13 cellular contexts compared by ENCODE assay signal in the genomic region with DNA sequence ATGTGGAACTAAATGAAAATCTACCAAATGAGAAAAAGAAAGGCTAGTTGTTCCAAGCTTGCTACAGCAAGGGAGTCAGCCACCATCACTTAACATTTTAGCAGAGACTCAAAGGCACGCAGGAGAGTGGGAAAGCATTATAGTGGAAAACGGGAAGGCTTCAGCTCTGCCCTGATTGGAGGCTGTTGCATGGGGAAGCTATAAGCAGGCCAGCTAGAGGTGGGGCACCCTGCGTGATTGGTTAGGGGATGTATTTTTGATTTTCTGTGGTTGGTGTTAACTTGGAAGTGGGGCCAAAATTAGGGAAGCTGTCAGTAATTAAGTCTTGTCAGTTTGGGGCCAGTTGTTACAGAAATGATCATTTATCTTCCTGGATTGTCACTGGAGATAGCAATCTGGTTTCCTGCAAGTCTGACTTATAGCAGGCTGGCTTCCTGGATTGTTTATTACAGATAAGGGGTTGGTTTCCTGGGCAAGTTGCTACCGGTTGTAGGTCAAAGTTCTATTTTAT.
DNase-seq lines count a peak whose midpoint lies in the region; ATAC-seq, FAIRE-seq and TF ChIP-seq lines count a peak whose summit lies in the region.
"Had no signal": no experiment of that assay in that cellular context is flagged by ENCODE, and none has a peak within 500 bp of the region (broad histone marks: within the 10 kb centered on the region; RNA-seq: fewer than 3 reads in every experiment).

No MANE protein-coding gene starts in this region.

- H3K9ac ChIP-seq in Loucy (ENCODE audit: low read depth, low read length, poor library complexity, severe bottlenecking) (peak overlapping the region; percentile 65), astrocyte (ENCODE audit: low read length) (no peak overlapping the region), mesenchymal stem cell (ENCODE audit: low read length) (peak overlapping the region; percentile 73)

- peaks cover 10% of the 10 kb centered on the region for H3K4me1 Mint-ChIP-seq in astrocyte (ENCODE audit: low read depth, unreplicated experiment)
- H3K4me1 Mint-ChIP-seq: naive B cell had no signal

- no peak for TF ChIP-seq CTCF in 22Rv1 (IDR thresholded peaks at IDR 0.05)
- no peak for TF ChIP-seq CTCF in Loucy (conservative IDR thresholded peaks at IDR 0.05; ENCODE audit: low read length)
- no peak for TF ChIP-seq CTCF in astrocyte (IDR thresholded peaks at IDR 0.05; ENCODE audit: insufficient read depth, low read depth, low read length)
- no peak for TF ChIP-seq CTCF in OCI-LY7 (conservative IDR thresholded peaks at IDR 0.05; ENCODE audit: low read length)

- FAIRE-seq in astrocyte (lab: Jason Lieb, UNC): no peak

- no peaks in the 10 kb centered on the region for H3K36me3 Mint-ChIP-seq in astrocyte (ENCODE audit: low read depth, unreplicated experiment)
- H3K36me3 Mint-ChIP-seq: naive B cell had no signal

- peaks cover 60% of the 10 kb centered on the region for H3K4me1 ChIP-seq in Loucy (ENCODE audit: insufficient read depth, low read length, poor library complexity, severe bottlenecking)
- H3K4me1 ChIP-seq in astrocyte (ENCODE audit: insufficient read depth, low read length): peaks cover 15% of the 10 kb centered on the region
- H3K4me1 ChIP-seq in mesenchymal stem cell (ENCODE audit: control insufficient read depth, insufficient read depth, low read depth, low read length): peaks cover 4% of the 10 kb centered on the region
- no peaks in the 10 kb centered on the region for H3K4me1 ChIP-seq in OCI-LY7 (ENCODE audit: insufficient read depth, low read length, poor library complexity, severe bottlenecking)

- H3K9me2 ChIP-seq in Loucy (replicated peaks; ENCODE audit: low read depth, low read length) (no peaks in the 10 kb centered on the region), OCI-LY7 (ENCODE audit: insufficient read depth, low read length) (no peaks in the 10 kb centered on the region)

- H2AK5ac ChIP-seq in mesenchymal stem cell (ENCODE audit: low read length, severe bottlenecking): no peak overlapping the region

- H3K79me1 ChIP-seq in mesenchymal stem cell (replicated peaks; ENCODE audit: low read length, poor library complexity, severe bottlenecking): peaks cover 3% of the 10 kb centered on the region

- peak overlapping the region in 1 of 2 experiments; percentile 78 for H3K18ac ChIP-seq in mesenchymal stem cell (ENCODE audit: low read depth in 1 of 2, low read length in 2 of 2)

- H3F3A ChIP-seq in Loucy (ENCODE audit: low read depth): peaks cover 6% of the 10 kb centered on the region; the same call in 1 of the 2 replicates

- H3K79me2 ChIP-seq in Loucy (ENCODE audit: insufficient read depth, low read length) (peaks cover 4% of the 10 kb centered on the region; the same call in 1 of the 2 replicates), astrocyte (ENCODE audit: insufficient read depth, low read length) (no peaks in the 10 kb centered on the region), OCI-LY7 (ENCODE audit: insufficient read depth, low read depth, low read length) (no peaks in the 10 kb centered on the region)

- ATAC-seq in HG02798 (IDR thresholded peaks at IDR 0.05; ENCODE audit: poor library complexity, unreplicated experiment) (no peak), HG02571 (IDR thresholded peaks at IDR 0.05; ENCODE audit: unreplicated experiment) (no peak)

- H3K4me2 ChIP-seq in Loucy (ENCODE audit: low read depth, low read length, poor library complexity, severe bottlenecking): peak overlapping the region; percentile 78
- H3K4me2 ChIP-seq in astrocyte (ENCODE audit: low read length): no peak overlapping the region
- H3K4me2 ChIP-seq in mesenchymal stem cell (ENCODE audit: low read length, poor library complexity, severe bottlenecking): no peak overlapping the region
- H3K4me2 ChIP-seq in OCI-LY7 (ENCODE audit: low read length): no peak overlapping the region

- POLR2A ChIA-PET in OCI-LY7 (lab: Charles Lee): no interaction called here

- H2AFZ ChIP-seq in Loucy (ENCODE audit: low read length): no peak overlapping the region
- H2AFZ ChIP-seq in astrocyte (ENCODE audit: low read depth, low read length): no peak overlapping the region
- no peak overlapping the region for H2AFZ ChIP-seq in mesenchymal stem cell (ENCODE audit: low read depth, low read length)
- H2AFZ ChIP-seq in OCI-LY7 (ENCODE audit: low read length): no peak overlapping the region

- H3K36me3 ChIP-seq in Loucy (ENCODE audit: insufficient read depth, low read length) (no peaks in the 10 kb centered on the region), astrocyte (ENCODE audit: insufficient read depth, low read length) (no peaks in the 10 kb centered on the region), mesenchymal stem cell (ENCODE audit: control insufficient read depth in 1 of 2, insufficient read depth in 2 of 2, low read depth in 1 of 2, low read length in 2 of 2) (no peaks in the 10 kb centered on the region), OCI-LY7 (ENCODE audit: insufficient read depth, low read length) (no peaks in the 10 kb centered on the region)

- H3K27me3 Mint-ChIP-seq in astrocyte (ENCODE audit: low read depth, unreplicated experiment): no peaks in the 10 kb centered on the region
- H3K27me3 Mint-ChIP-seq: naive B cell had no signal

- H3K9me3 ChIP-seq in Loucy (ENCODE audit: insufficient read depth, low read depth, low read length) (no peaks in the 10 kb centered on the region; the same call in 1 of the 2 replicates), astrocyte (ENCODE audit: insufficient read depth, low read depth, low read length) (no peaks in the 10 kb centered on the region), mesenchymal stem cell (ENCODE audit: control insufficient read depth, low read length) (no peaks in the 10 kb centered on the region), OCI-LY7 (ENCODE audit: low read length) (no peaks in the 10 kb centered on the region)

- H3K14ac ChIP-seq in mesenchymal stem cell (ENCODE audit: low read length in 2 of 2): no peak overlapping the region

- H4K20me1 ChIP-seq in Loucy (ENCODE audit: insufficient read depth, low read length, poor library complexity, severe bottlenecking): no peaks in the 10 kb centered on the region
- no peaks in the 10 kb centered on the region for H4K20me1 ChIP-seq in astrocyte (ENCODE audit: insufficient read depth, low read length)
- no peaks in the 10 kb centered on the region for H4K20me1 ChIP-seq in OCI-LY7 (ENCODE audit: insufficient read depth, low read length)

- H2BK120ac ChIP-seq in mesenchymal stem cell (ENCODE audit: low read depth, low read length): no peak overlapping the region

- no peak overlapping the region for H3K4me3 Mint-ChIP-seq in astrocyte (ENCODE audit: unreplicated experiment)
- H3K4me3 Mint-ChIP-seq: naive B cell had no signal

- H3K27me3 ChIP-seq in Loucy (ENCODE audit: insufficient read depth, low read length, poor library complexity, severe bottlenecking) (no peaks in the 10 kb centered on the region), astrocyte (ENCODE audit: insufficient read depth, low read length) (no peaks in the 10 kb centered on the region), mesenchymal stem cell (ENCODE audit: control insufficient read depth in 1 of 2, insufficient read depth in 1 of 2, low read length in 2 of 2) (no peaks in the 10 kb centered on the region)

- no peak overlapping the region for H2BK15ac ChIP-seq in mesenchymal stem cell (ENCODE audit: low read depth, poor library complexity, severe bottlenecking)

- H3K4me3 ChIP-seq in Loucy (ENCODE audit: low read length, poor library complexity, severe bottlenecking) (peak overlapping the region; percentile 50), astrocyte (ENCODE audit: insufficient read depth, low read depth, low read length) (no peak overlapping the region), mesenchymal stem cell (ENCODE audit: insufficient read depth in 1 of 2, low read depth in 1 of 2, low read length in 2 of 2) (no peak overlapping the region), OCI-LY7 (ENCODE audit: low read depth, low read length, poor library complexity, severe bottlenecking) (no peak overlapping the region)

- H4K91ac ChIP-seq in mesenchymal stem cell (ENCODE audit: low read length): peak overlapping the region; percentile 66

- DNase-seq in astrocyte (ENCODE audit: low read depth) (peak; percentile 41), mesenchymal stem cell (peak; percentile 37), OCI-LY7 (ENCODE audit: low spot score) (no peak), NCI-H526 (lab: John Stamatoyannopoulos, UW) (no peak)
- DNase-seq: activated CD8-positive, alpha-beta memory T cell treated with anti-CD3 and anti-CD28 coated beads, Interleukin-2, amount 50 U/mL, for 4 hours; naive B cell; NCI-H187 treated with DMSO at 0.1 percent for 48 hours; SHP77 treated with DMSO at 0.1 percent for 48 hours; stimulated activated CD4-positive, alpha-beta T cell treated with anti-CD3 and anti-CD28 coated beads, Interleukin-4, amount 100 ng/mL, for 4 hours had no signal

- BruUV-seq in OCI-LY7 (replicated peaks; lab: Mats Ljungman, UMichigan): no TSS peak

- no peaks in the 10 kb centered on the region for H3K9me3 Mint-ChIP-seq in astrocyte (ENCODE audit: unreplicated experiment)

- H2BK5ac ChIP-seq in mesenchymal stem cell (ENCODE audit: low read depth, low read length, poor library complexity, severe bottlenecking): no peak overlapping the region

- no peak overlapping the region for H3K27ac Mint-ChIP-seq in astrocyte (ENCODE audit: unreplicated experiment)

- peak overlapping the region; percentile 37 for H4K8ac ChIP-seq in mesenchymal stem cell (ENCODE audit: low read length)

- WGBS in mesenchymal stem cell: 20% methylated on average over 3 of the region's 4 CpGs

- intact Hi-C loops in OCI-LY7 (cut with micrococcal nuclease; ENCODE audit: unreplicated experiment): no loop called here

- H3K23ac ChIP-seq in mesenchymal stem cell (ENCODE audit: low read length in 2 of 2): no peak overlapping the region

- peak overlapping the region; percentile 12; the same call in 1 of the 2 replicates for H3K27ac ChIP-seq in 22Rv1
- H3K27ac ChIP-seq in astrocyte (ENCODE audit: low read depth, low read length): no peak overlapping the region
- H3K27ac ChIP-seq in mesenchymal stem cell (ENCODE audit: low read length, poor library complexity, severe bottlenecking): no peak overlapping the region
- H3K27ac ChIP-seq in OCI-LY7 (ENCODE audit: low read depth, low read length, poor library complexity, severe bottlenecking): no peak overlapping the region

- no peak overlapping the region for H2BK12ac ChIP-seq in mesenchymal stem cell (ENCODE audit: low read length in 2 of 2)

- no peak overlapping the region for H3K4ac ChIP-seq in mesenchymal stem cell (ENCODE audit: low read depth in 1 of 2, low read length in 2 of 2)

- CTCF ChIA-PET in OCI-LY7 (lab: Charles Lee; ENCODE audit: unreplicated experiment): no interaction called here

Comparison
In these comparisons a context has a peak if more than half of its experiments do, and no peak if none do; other contexts are left out.
1. DNase-seq: peak in astrocyte (single experiment) and mesenchymal stem cell (single experiment); none in OCI-LY7 (single experiment) and NCI-H526 (0 of 2).